ENCODE assay signal across 12 cellular contexts in the genomic region with DNA sequence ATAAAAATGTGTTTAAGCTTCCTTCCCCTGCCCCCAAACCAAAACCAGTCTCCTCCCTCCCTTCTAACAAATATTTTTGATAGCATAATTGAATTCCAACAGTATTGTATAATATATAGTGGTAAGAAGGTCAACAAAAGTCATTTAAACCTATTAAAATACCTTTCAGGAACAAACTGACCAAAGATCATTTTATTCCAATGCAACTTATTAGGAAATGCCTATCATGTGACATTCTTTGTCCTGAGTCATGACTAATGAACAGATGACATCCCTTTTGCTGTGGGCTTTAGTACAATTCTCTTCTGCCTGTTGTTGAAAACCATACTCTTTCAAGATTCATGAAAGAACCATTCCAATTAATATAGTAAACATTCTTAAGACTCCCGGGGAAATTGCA. TPM values are rescaled to one million over a fixed set of nuclear protein-coding genes. Genes with fewer than 3 reads are reported as not detected.
A peak's percentile ranks its signal among the peaks of the same experiment; 100 is the strongest.
DNase-seq lines count a peak whose midpoint lies in the region; ATAC-seq and TF ChIP-seq lines count a peak whose summit lies in the region.
"Had no signal": no experiment of that assay in that cellular context is flagged by ENCODE, and none has a peak within 500 bp of the region (broad histone marks: within the 10 kb centered on the region; RNA-seq: fewer than 3 reads in every experiment).

No MANE protein-coding gene starts in this region.

- H3K9me3 ChIP-seq in vagina (no peaks in the 10 kb centered on the region), thyroid gland (no peaks in the 10 kb centered on the region)
- H3K9me3 ChIP-seq: testis had no signal

- no peak for DNase-seq in stimulated activated naive CD8-positive, alpha-beta T cell treated with anti-CD3 and anti-CD28 coated beads, Interleukin-15, amount 100 ng/mL, for 72 hours
- peak; percentile 27 for DNase-seq in MCF 10A (ENCODE audit: unreplicated experiment)
- peak; percentile 23 for DNase-seq in kidney glomerular epithelial cell (lab: John Stamatoyannopoulos, UW)
- DNase-seq in vagina (ENCODE audit: extremely low spot score in 2 of 2) = no peak
- no peak for DNase-seq in thyroid gland
- DNase-seq in stimulated activated CD4-positive, alpha-beta T cell treated with anti-CD3 and anti-CD28 coated beads, Interleukin-15, amount 100 ng/mL, for 24 hours = no peak
- DNase-seq: cerebellar nuclear complex; NCI-H1417 treated with DMSO at 0.1 percent for 48 hours; stimulated activated CD4-positive, alpha-beta T cell treated with anti-CD3 and anti-CD28 coated beads, Interleukin-2, amount 100 ng/mL, for 48 hours; testis had no signal

- peaks cover 38% of the 10 kb centered on the region for H3K36me3 Mint-ChIP-seq in stimulated activated naive CD8-positive, alpha-beta T cell treated with anti-CD3 and anti-CD28 coated beads, Interleukin-15, Interleukin-2, amounts not matched to agents 100 ng/mL and 50 ng/mL, for 24 hours (ENCODE audit: low read depth)
- no peaks in the 10 kb centered on the region for H3K36me3 Mint-ChIP-seq in MCF 10A (ENCODE audit: insufficient read depth, unreplicated experiment)

- TF ChIP-seq POLR2A in vagina (IDR thresholded peaks at IDR 0.05) (no peak), thyroid gland (IDR thresholded peaks at IDR 0.05) (no peak)

- H3K4me1 Mint-ChIP-seq in stimulated activated naive CD8-positive, alpha-beta T cell treated with anti-CD3 and anti-CD28 coated beads, Interleukin-15, Interleukin-2, amounts not matched to agents 100 ng/mL and 50 ng/mL, for 24 hours (ENCODE audit: low read depth) = peaks cover 6% of the 10 kb centered on the region
- H3K4me1 Mint-ChIP-seq in stimulated activated naive CD8-positive, alpha-beta T cell treated with anti-CD3 and anti-CD28 coated beads, Interleukin-15, amount 100 ng/mL, for 72 hours = no peaks in the 10 kb centered on the region
- peaks cover 14% of the 10 kb centered on the region for H3K4me1 Mint-ChIP-seq in MCF 10A (ENCODE audit: insufficient read depth, unreplicated experiment)

- 76 to 85% methylated on average over 1 of the region's 1 CpG for WGBS in thyroid gland, 2 donors

- H3K36me3 ChIP-seq in vagina (no peaks in the 10 kb centered on the region), thyroid gland (no peaks in the 10 kb centered on the region)

- H3K9me3 Mint-ChIP-seq in stimulated activated naive CD8-positive, alpha-beta T cell treated with anti-CD3 and anti-CD28 coated beads, Interleukin-15, Interleukin-2, amounts not matched to agents 100 ng/mL and 50 ng/mL, for 24 hours = no peaks in the 10 kb centered on the region
- no peaks in the 10 kb centered on the region for H3K9me3 Mint-ChIP-seq in stimulated activated naive CD8-positive, alpha-beta T cell treated with anti-CD3 and anti-CD28 coated beads, Interleukin-15, amount 100 ng/mL, for 72 hours
- H3K9me3 Mint-ChIP-seq in MCF 10A (ENCODE audit: unreplicated experiment) = no peaks in the 10 kb centered on the region

- ATAC-seq in stimulated activated naive CD8-positive, alpha-beta T cell treated with anti-CD3 and anti-CD28 coated beads, Interleukin-15, amount 100 ng/mL, for 72 hours = no peak
- ATAC-seq in GM21786 (IDR thresholded peaks at IDR 0.05; ENCODE audit: unreplicated experiment) = no peak

- CTCF ChIA-PET in MCF 10A (lab: Yijun Ruan, JAX) = interaction anchor here (0.7 kb wide), 1 partner anchor 337 kb away, joined by 3 read pairs; no protein-coding TSS in a partner anchor

- H3K4me3 ChIP-seq in vagina = no peak overlapping the region
- no peak overlapping the region for H3K4me3 ChIP-seq in thyroid gland (replicated peaks in 1 of 3)
- H3K4me3 ChIP-seq: testis had no signal

- POLR2A ChIA-PET in MCF 10A (lab: Yijun Ruan, JAX) = interaction anchor here (0.6 kb wide), 1 partner anchor 181 kb away, joined by 3 read pairs; no protein-coding TSS in a partner anchor

- H3K27me3 ChIP-seq in vagina (no peaks in the 10 kb centered on the region), thyroid gland (no peaks in the 10 kb centered on the region)
- H3K27me3 ChIP-seq: testis had no signal

- H3K27me3 Mint-ChIP-seq in stimulated activated naive CD8-positive, alpha-beta T cell treated with anti-CD3 and anti-CD28 coated beads, Interleukin-15, Interleukin-2, amounts not matched to agents 100 ng/mL and 50 ng/mL, for 24 hours = no peaks in the 10 kb centered on the region
- no peaks in the 10 kb centered on the region for H3K27me3 Mint-ChIP-seq in stimulated activated naive CD8-positive, alpha-beta T cell treated with anti-CD3 and anti-CD28 coated beads, Interleukin-15, amount 100 ng/mL, for 72 hours
- no peaks in the 10 kb centered on the region for H3K27me3 Mint-ChIP-seq in MCF 10A (ENCODE audit: insufficient read depth, unreplicated experiment)

- intact Hi-C loops in MCF 10A (cut with micrococcal nuclease) (no loop called here), vagina (cut with DNase I) (no loop called here), thyroid gland (cut with DNase I) (no loop called here)

- H3K27ac ChIP-seq in vagina (peak overlapping the region; percentile 74), thyroid gland (no peak overlapping the region)
- H3K27ac ChIP-seq: testis had no signal

- peak overlapping the region; percentile 54 for H3K27ac Mint-ChIP-seq in stimulated activated naive CD8-positive, alpha-beta T cell treated with anti-CD3 and anti-CD28 coated beads, Interleukin-15, Interleukin-2, amounts not matched to agents 100 ng/mL and 50 ng/mL, for 24 hours
- H3K27ac Mint-ChIP-seq in stimulated activated naive CD8-positive, alpha-beta T cell treated with anti-CD3 and anti-CD28 coated beads, Interleukin-15, amount 100 ng/mL, for 72 hours = peak overlapping the region in 1 of 2 donors; percentile 5
- peak overlapping the region; percentile 74 for H3K27ac Mint-ChIP-seq in MCF 10A (ENCODE audit: low read depth, unreplicated experiment)

- peaks cover 21% of the 10 kb centered on the region for H3K4me1 ChIP-seq in vagina
- H3K4me1 ChIP-seq in thyroid gland = peaks cover 17 to 39% of the 10 kb centered on the region in 2 donors
- H3K4me1 ChIP-seq: testis had no signal

- no TSS peak for BruUV-seq in MCF 10A (replicated peaks; lab: Mats Ljungman, UMichigan)

- TF ChIP-seq CTCF in MCF 10A (IDR thresholded peaks at IDR 0.05; ENCODE audit: unreplicated experiment) (no peak), vagina (IDR thresholded peaks at IDR 0.05) (no peak), thyroid gland (IDR thresholded peaks at IDR 0.05) (no peak)

- no peak overlapping the region for H3K4me3 Mint-ChIP-seq in stimulated activated naive CD8-positive, alpha-beta T cell treated with anti-CD3 and anti-CD28 coated beads, Interleukin-15, Interleukin-2, amounts not matched to agents 100 ng/mL and 50 ng/mL, for 24 hours
- H3K4me3 Mint-ChIP-seq in stimulated activated naive CD8-positive, alpha-beta T cell treated with anti-CD3 and anti-CD28 coated beads, Interleukin-15, amount 100 ng/mL, for 72 hours = no peak overlapping the region
- no peak overlapping the region for H3K4me3 Mint-ChIP-seq in MCF 10A (ENCODE audit: unreplicated experiment)

RNA-seq across cellular contexts. Expression of gene TRAF3IP2, which starts 51.5 kb away (rescaled TPM):
- total RNA-seq in MCF 10A (2022) (56.8 and 57.9 TPM in 2 replicates), vagina (35.1 TPM), thyroid gland (10 to 100 TPM; 33.2 to 39.6 (median 37.0) TPM)

Comparison
In these comparisons a context has a peak if more than half of its experiments do, and no peak if none do; other contexts are left out.
1. DNase-seq: peak in MCF 10A (single experiment) and kidney glomerular epithelial cell (single experiment); none in stimulated activated naive CD8-positive, alpha-beta T cell treated with anti-CD3 and anti-CD28 coated beads, Interleukin-15, amount 100 ng/mL, for 72 hours (0 of 2), vagina (0 of 2), thyroid gland (0 of 2) and stimulated activated CD4-positive, alpha-beta T cell treated with anti-CD3 and anti-CD28 coated beads, Interleukin-15, amount 100 ng/mL, for 24 hours (single experiment).